ENCODE assay signal across 13 cellular contexts in the genomic region with DNA sequence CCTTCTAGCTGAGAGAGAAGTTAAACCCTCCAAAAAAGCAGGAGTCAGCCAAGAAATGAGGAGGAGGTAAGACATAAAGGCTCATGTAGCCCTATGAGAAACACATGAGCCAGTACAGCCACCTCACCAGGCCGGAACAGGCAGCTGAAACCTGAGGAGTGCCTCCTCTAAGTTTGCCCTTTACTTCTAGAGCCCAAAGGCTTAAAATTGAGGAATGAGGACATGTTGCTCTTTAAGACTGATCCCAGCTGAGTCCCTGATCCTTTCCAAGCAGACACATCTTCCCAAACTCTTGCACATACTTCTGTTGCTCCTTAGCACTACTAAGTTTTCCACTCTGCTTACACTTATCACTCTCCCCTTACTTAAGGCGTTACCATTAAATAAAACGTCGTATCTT.
DNase-seq lines count a peak whose midpoint lies in the region; ATAC-seq, FAIRE-seq and TF ChIP-seq lines count a peak whose summit lies in the region.
"Had no signal": no experiment of that assay in that cellular context is flagged by ENCODE, and none has a peak within 500 bp of the region (broad histone marks: within the 10 kb centered on the region; RNA-seq: fewer than 3 reads in every experiment).

No MANE protein-coding gene starts in this region.

- peaks cover 9% of the 10 kb centered on the region for H3K4me1 Mint-ChIP-seq in GM23338
- peaks cover 14% of the 10 kb centered on the region for H3K4me1 Mint-ChIP-seq in MCF 10A (ENCODE audit: insufficient read depth, unreplicated experiment)
- H3K4me1 Mint-ChIP-seq: CD4-positive, CD25-positive, alpha-beta regulatory T cell had no signal

- H3K27me3 Mint-ChIP-seq in GM23338 (ENCODE audit: insufficient read depth, low read depth, poor library complexity): peaks cover 2% of the 10 kb centered on the region
- H3K27me3 Mint-ChIP-seq in MCF 10A (ENCODE audit: insufficient read depth, unreplicated experiment): no peaks in the 10 kb centered on the region

- WGBS in sigmoid colon, 2 donors: 68 to 87% methylated on average over 4 of the region's 4 CpGs

- no peak for DNase-seq in GM23338 (ENCODE audit: low spot score)
- no peak for DNase-seq in MCF 10A (ENCODE audit: unreplicated experiment)
- DNase-seq in kidney: no peak
- DNase-seq in sigmoid colon: no peak
- DNase-seq in KBM-7: no peak
- DNase-seq in dermis blood vessel endothelial cell: no peak
- DNase-seq in activated naive CD4-positive, alpha-beta T cell treated with anti-CD3 and anti-CD28 coated beads, Interleukin-2, amount 50 U/mL, for 72 hours (ENCODE audit: low spot score in 2 of 2): no peak
- DNase-seq: activated CD8-positive, alpha-beta T cell treated with anti-CD3 and anti-CD28 coated beads, Interleukin-2, amount 10 ng/mL, durations not matched to agents 7 days and 5 days; CD4-positive, CD25-positive, alpha-beta regulatory T cell; left cardiac atrium; NCI-H1930 had no signal

- no peak overlapping the region for H2AFZ ChIP-seq in GM23338

- TF ChIP-seq POLR2A in sigmoid colon (IDR thresholded peaks at IDR 0.05): no peak

- H3K36me3 Mint-ChIP-seq in GM23338 (ENCODE audit: low read depth) (no peaks in the 10 kb centered on the region), MCF 10A (ENCODE audit: insufficient read depth, unreplicated experiment) (peaks cover 23% of the 10 kb centered on the region)
- H3K36me3 Mint-ChIP-seq in activated naive CD4-positive, alpha-beta T cell treated with anti-CD3 and anti-CD28 coated beads, Interleukin-2, amount 50 U/mL, for 72 hours: no peaks in the 10 kb centered on the region
- H3K36me3 Mint-ChIP-seq: CD4-positive, CD25-positive, alpha-beta regulatory T cell had no signal

- no peak overlapping the region for H3K27ac Mint-ChIP-seq in GM23338
- peak overlapping the region; percentile 44 for H3K27ac Mint-ChIP-seq in MCF 10A (ENCODE audit: low read depth, unreplicated experiment)
- H3K27ac Mint-ChIP-seq in activated naive CD4-positive, alpha-beta T cell treated with anti-CD3 and anti-CD28 coated beads, Interleukin-2, amount 50 U/mL, for 72 hours: no peak overlapping the region
- H3K27ac Mint-ChIP-seq: activated CD8-positive, alpha-beta T cell treated with anti-CD3 and anti-CD28 coated beads, Interleukin-2, amount 10 ng/mL, durations not matched to agents 7 days and 5 days; CD4-positive, CD25-positive, alpha-beta regulatory T cell had no signal

- intact Hi-C loops in MCF 10A (cut with micrococcal nuclease): no loop called here
- intact Hi-C loops in kidney (cut with DNase I): no loop called here
- intact Hi-C loops in sigmoid colon (cut with DNase I): no loop called here

- H3F3A ChIP-seq in GM23338 (replicated peaks; ENCODE audit: low read depth): no peaks in the 10 kb centered on the region

- ATAC-seq in GM23338 (peak; percentile 72), HG03439 (IDR thresholded peaks at IDR 0.05; ENCODE audit: unreplicated experiment) (no peak)
- no peak for ATAC-seq in activated naive CD4-positive, alpha-beta T cell treated with anti-CD3 and anti-CD28 coated beads, Interleukin-2, amount 50 U/mL, for 72 hours
- ATAC-seq: activated CD8-positive, alpha-beta T cell treated with anti-CD3 and anti-CD28 coated beads, Interleukin-2, amount 10 ng/mL, durations not matched to agents 7 days and 5 days had no signal

- no peak overlapping the region for H3K4me3 ChIP-seq in GM23338
- peak overlapping the region; percentile 60 to 68 for H3K4me3 ChIP-seq in kidney (ENCODE audit: low read length in 2 of 2)
- no peak overlapping the region for H3K4me3 ChIP-seq in sigmoid colon
- H3K4me3 ChIP-seq: vagina had no signal

- no TSS peak for BruUV-seq in MCF 10A (replicated peaks; lab: Mats Ljungman, UMichigan)

- POLR2A ChIA-PET in MCF 10A (lab: Yijun Ruan, JAX): interaction anchor here (0.8 to 1.5 kb wide), 3 partner anchors 8 to 16 kb away, joined by 3 to 4 read pairs (median 3); no protein-coding TSS in a partner anchor

- FAIRE-seq in kidney (lab: Jason Lieb, UNC): no peak

- no peak overlapping the region for H3K27ac ChIP-seq in GM23338 (ENCODE audit: low read depth)
- H3K27ac ChIP-seq in kidney (ENCODE audit: low read depth in 2 of 2, low read length in 2 of 2): peak overlapping the region; percentile 85 to 93
- peak overlapping the region; percentile 46 to 66 (median 58) for H3K27ac ChIP-seq in sigmoid colon
- H3K27ac ChIP-seq: vagina had no signal

- no peaks in the 10 kb centered on the region for H4K20me1 ChIP-seq in GM23338 (replicated peaks; ENCODE audit: insufficient read depth)

- peak overlapping the region; percentile 82 to 84 for H3K9ac ChIP-seq in kidney (ENCODE audit: low read length in 2 of 2)

- no peak overlapping the region for H3K4me2 ChIP-seq in GM23338

- H3K9me3 Mint-ChIP-seq in GM23338 (no peaks in the 10 kb centered on the region), MCF 10A (ENCODE audit: unreplicated experiment) (no peaks in the 10 kb centered on the region)
- no peaks in the 10 kb centered on the region for H3K9me3 Mint-ChIP-seq in activated naive CD4-positive, alpha-beta T cell treated with anti-CD3 and anti-CD28 coated beads, Interleukin-2, amount 50 U/mL, for 72 hours

- no peaks in the 10 kb centered on the region for H3K36me3 ChIP-seq in GM23338 (ENCODE audit: insufficient read depth)
- peaks cover 7 to 42% of the 10 kb centered on the region in 2 donors for H3K36me3 ChIP-seq in kidney (ENCODE audit: control insufficient read depth in 1 of 2, insufficient read depth in 2 of 2, low read length in 2 of 2)
- H3K36me3 ChIP-seq in sigmoid colon: peaks cover 0 to 30% (median 7%) of the 10 kb centered on the region in 4 donors

- H3K9me3 ChIP-seq in kidney (ENCODE audit: control insufficient read depth in 1 of 2, low read length in 2 of 2) (no peaks in the 10 kb centered on the region), sigmoid colon (no peaks in the 10 kb centered on the region)
- H3K9me3 ChIP-seq: vagina had no signal

- H3K27me3 ChIP-seq in GM23338 (ENCODE audit: insufficient read depth) (no peaks in the 10 kb centered on the region), sigmoid colon (no peaks in the 10 kb centered on the region)
- H3K27me3 ChIP-seq: vagina had no signal

- H3K4me3 Mint-ChIP-seq in GM23338: no peak overlapping the region
- no peak overlapping the region for H3K4me3 Mint-ChIP-seq in MCF 10A (ENCODE audit: unreplicated experiment)
- H3K4me3 Mint-ChIP-seq: activated CD8-positive, alpha-beta T cell treated with anti-CD3 and anti-CD28 coated beads, Interleukin-2, amount 10 ng/mL, durations not matched to agents 7 days and 5 days; CD4-positive, CD25-positive, alpha-beta regulatory T cell had no signal

- TF ChIP-seq EP300 in sigmoid colon (IDR thresholded peaks at IDR 0.05): no peak

- TF ChIP-seq CTCF in GM23338 (conservative IDR thresholded peaks at IDR 0.05; ENCODE audit: low read depth in 2 of 2) (no peak), MCF 10A (IDR thresholded peaks at IDR 0.05; ENCODE audit: unreplicated experiment) (no peak), kidney (IDR thresholded peaks at IDR 0.05; ENCODE audit: borderline replicate concordance, extremely low read depth, insufficient read depth) (no peak), sigmoid colon (IDR thresholded peaks at IDR 0.05) (no peak)

- H3K4me1 ChIP-seq in GM23338 (ENCODE audit: insufficient read depth) (peaks cover 5% of the 10 kb centered on the region), kidney (ENCODE audit: control insufficient read depth in 1 of 2, insufficient read depth in 1 of 2, low read depth in 1 of 2, low read length in 2 of 2) (peaks cover 24 to 37% of the 10 kb centered on the region in 2 donors), sigmoid colon (peaks cover 0 to 69% (median 32%) of the 10 kb centered on the region in 4 donors)
- H3K4me1 ChIP-seq: vagina had no signal

- CTCF ChIA-PET in MCF 10A (lab: Yijun Ruan, JAX): no interaction called here

- in situ Hi-C loops in KBM-7 (cut with MboI; ENCODE audit: low pct_unique_long_range_greater_than_20kb, low sequenced_read_pairs): no loop called here

- no peaks in the 10 kb centered on the region for H3K79me2 ChIP-seq in GM23338 (replicated peaks; ENCODE audit: insufficient read depth)

- H3K9me2 ChIP-seq in GM23338 (ENCODE audit: insufficient read depth): no peaks in the 10 kb centered on the region

TF ChIP-seq in GM23338, 12 proteins besides CTCF, POLR2A, EP300 and RAD21 (continues in another document):
- TF ChIP-seq, protein P1, sequence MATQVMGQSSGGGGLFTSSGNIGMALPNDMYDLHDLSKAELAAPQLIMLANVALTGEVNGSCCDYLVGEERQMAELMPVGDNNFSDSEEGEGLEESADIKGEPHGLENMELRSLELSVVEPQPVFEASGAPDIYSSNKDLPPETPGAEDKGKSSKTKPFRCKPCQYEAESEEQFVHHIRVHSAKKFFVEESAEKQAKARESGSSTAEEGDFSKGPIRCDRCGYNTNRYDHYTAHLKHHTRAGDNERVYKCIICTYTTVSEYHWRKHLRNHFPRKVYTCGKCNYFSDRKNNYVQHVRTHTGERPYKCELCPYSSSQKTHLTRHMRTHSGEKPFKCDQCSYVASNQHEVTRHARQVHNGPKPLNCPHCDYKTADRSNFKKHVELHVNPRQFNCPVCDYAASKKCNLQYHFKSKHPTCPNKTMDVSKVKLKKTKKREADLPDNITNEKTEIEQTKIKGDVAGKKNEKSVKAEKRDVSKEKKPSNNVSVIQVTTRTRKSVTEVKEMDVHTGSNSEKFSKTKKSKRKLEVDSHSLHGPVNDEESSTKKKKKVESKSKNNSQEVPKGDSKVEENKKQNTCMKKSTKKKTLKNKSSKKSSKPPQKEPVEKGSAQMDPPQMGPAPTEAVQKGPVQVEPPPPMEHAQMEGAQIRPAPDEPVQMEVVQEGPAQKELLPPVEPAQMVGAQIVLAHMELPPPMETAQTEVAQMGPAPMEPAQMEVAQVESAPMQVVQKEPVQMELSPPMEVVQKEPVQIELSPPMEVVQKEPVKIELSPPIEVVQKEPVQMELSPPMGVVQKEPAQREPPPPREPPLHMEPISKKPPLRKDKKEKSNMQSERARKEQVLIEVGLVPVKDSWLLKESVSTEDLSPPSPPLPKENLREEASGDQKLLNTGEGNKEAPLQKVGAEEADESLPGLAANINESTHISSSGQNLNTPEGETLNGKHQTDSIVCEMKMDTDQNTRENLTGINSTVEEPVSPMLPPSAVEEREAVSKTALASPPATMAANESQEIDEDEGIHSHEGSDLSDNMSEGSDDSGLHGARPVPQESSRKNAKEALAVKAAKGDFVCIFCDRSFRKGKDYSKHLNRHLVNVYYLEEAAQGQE (IDR thresholded peaks at IDR 0.05; ENCODE audit: unreplicated experiment): no peak
- no peak for TF ChIP-seq ZNF331 (CRISPR knock-in tag; IDR thresholded peaks at IDR 0.05; ENCODE audit: low read depth)
- TF ChIP-seq EZH2phosphoT487 (IDR thresholded peaks at IDR 0.05; ENCODE audit: unreplicated experiment): no peak

Comparison
In these comparisons a context has a peak if more than half of its experiments do, and no peak if none do; other contexts are left out.
1. H3K4me3 ChIP-seq: peak in kidney (2 of 2); none in GM23338 (single experiment) and sigmoid colon (0 of 4).